ENCODE assay signal across 1 cellular context in the genomic region with DNA sequence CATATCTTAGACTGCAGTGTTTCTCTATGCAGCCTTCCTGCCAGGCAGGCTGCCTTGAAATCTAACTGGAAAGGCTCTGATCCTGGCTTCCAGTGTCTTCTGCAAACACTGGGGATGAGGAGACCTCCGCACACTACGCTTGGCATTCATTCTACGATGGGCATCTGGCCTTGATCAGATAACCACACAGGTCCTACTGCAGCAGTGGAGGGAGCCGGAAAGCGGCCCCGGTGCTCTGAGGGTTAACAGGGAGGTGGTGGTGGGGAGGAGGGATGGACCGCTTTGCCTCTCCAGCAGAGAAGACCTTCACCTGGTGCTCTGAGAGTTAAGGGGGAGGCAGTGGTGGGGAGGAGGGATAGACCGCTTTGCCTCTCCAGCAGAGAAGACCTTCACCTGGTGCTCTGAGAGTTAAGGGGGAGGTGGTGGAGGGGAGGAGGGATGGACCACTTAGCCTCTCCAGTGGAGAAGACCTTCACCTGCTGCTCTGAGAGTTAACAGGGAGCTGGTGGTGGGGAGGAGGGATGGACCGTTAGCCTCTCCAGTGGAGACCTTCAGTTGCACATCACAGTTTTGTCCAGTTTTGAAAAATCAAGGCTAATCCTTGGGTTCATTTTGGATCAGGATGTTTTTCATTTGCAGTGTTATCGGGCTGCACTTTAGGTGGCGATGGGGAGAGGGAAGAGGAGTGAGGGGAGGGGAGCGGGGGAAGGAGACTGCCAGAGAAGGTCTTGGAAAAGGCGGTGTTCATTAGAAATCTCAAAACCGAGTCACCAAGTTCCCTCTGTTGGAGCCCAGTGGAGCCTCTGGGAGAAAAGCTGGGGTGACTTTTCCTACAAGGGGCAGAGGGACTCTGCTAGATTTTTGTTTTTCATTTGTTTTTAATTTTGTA.
TF ChIP-seq lines count a peak whose summit lies in the region.

No MANE protein-coding gene starts in this region.

TF ChIP-seq in GM23338, 12 proteins besides CTCF, POLR2A, EP300 and RAD21:
- TF ChIP-seq JUNB (IDR thresholded peaks at IDR 0.05; ENCODE audit: unreplicated experiment), result no peak
- no peak for TF ChIP-seq NANOG (IDR thresholded peaks at IDR 0.05; ENCODE audit: borderline replicate concordance)
- no peak for TF ChIP-seq CREB1 (CRISPR knock-in tag; IDR thresholded peaks at IDR 0.05; ENCODE audit: low read depth)
- no peak for TF ChIP-seq EZH2 (IDR thresholded peaks at IDR 0.05; ENCODE audit: low read depth, unreplicated experiment)
- TF ChIP-seq STAT1 (IDR thresholded peaks at IDR 0.05; ENCODE audit: unreplicated experiment), result no peak
- no peak for TF ChIP-seq POLR2AphosphoS5 (IDR thresholded peaks at IDR 0.05; ENCODE audit: low read depth)
- TF ChIP-seq ZNF331 (CRISPR knock-in tag; IDR thresholded peaks at IDR 0.05; ENCODE audit: low read depth), result no peak
- TF ChIP-seq EZH2phosphoT487 (IDR thresholded peaks at IDR 0.05; ENCODE audit: unreplicated experiment), result no peak
- no peak for TF ChIP-seq ZNF462 (CRISPR knock-in tag; IDR thresholded peaks at IDR 0.05)
- TF ChIP-seq ZNF114 (CRISPR knock-in tag; IDR thresholded peaks at IDR 0.05), result no peak
- TF ChIP-seq, protein P1, sequence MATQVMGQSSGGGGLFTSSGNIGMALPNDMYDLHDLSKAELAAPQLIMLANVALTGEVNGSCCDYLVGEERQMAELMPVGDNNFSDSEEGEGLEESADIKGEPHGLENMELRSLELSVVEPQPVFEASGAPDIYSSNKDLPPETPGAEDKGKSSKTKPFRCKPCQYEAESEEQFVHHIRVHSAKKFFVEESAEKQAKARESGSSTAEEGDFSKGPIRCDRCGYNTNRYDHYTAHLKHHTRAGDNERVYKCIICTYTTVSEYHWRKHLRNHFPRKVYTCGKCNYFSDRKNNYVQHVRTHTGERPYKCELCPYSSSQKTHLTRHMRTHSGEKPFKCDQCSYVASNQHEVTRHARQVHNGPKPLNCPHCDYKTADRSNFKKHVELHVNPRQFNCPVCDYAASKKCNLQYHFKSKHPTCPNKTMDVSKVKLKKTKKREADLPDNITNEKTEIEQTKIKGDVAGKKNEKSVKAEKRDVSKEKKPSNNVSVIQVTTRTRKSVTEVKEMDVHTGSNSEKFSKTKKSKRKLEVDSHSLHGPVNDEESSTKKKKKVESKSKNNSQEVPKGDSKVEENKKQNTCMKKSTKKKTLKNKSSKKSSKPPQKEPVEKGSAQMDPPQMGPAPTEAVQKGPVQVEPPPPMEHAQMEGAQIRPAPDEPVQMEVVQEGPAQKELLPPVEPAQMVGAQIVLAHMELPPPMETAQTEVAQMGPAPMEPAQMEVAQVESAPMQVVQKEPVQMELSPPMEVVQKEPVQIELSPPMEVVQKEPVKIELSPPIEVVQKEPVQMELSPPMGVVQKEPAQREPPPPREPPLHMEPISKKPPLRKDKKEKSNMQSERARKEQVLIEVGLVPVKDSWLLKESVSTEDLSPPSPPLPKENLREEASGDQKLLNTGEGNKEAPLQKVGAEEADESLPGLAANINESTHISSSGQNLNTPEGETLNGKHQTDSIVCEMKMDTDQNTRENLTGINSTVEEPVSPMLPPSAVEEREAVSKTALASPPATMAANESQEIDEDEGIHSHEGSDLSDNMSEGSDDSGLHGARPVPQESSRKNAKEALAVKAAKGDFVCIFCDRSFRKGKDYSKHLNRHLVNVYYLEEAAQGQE (IDR thresholded peaks at IDR 0.05; ENCODE audit: unreplicated experiment), result no peak
- TF ChIP-seq, protein P2, sequence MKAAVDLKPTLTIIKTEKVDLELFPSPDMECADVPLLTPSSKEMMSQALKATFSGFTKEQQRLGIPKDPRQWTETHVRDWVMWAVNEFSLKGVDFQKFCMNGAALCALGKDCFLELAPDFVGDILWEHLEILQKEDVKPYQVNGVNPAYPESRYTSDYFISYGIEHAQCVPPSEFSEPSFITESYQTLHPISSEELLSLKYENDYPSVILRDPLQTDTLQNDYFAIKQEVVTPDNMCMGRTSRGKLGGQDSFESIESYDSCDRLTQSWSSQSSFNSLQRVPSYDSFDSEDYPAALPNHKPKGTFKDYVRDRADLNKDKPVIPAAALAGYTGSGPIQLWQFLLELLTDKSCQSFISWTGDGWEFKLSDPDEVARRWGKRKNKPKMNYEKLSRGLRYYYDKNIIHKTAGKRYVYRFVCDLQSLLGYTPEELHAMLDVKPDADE (IDR thresholded peaks at IDR 0.05), result no peak
